Comparison of ENCODE assay signal across 21 cellular contexts in the genomic region with DNA sequence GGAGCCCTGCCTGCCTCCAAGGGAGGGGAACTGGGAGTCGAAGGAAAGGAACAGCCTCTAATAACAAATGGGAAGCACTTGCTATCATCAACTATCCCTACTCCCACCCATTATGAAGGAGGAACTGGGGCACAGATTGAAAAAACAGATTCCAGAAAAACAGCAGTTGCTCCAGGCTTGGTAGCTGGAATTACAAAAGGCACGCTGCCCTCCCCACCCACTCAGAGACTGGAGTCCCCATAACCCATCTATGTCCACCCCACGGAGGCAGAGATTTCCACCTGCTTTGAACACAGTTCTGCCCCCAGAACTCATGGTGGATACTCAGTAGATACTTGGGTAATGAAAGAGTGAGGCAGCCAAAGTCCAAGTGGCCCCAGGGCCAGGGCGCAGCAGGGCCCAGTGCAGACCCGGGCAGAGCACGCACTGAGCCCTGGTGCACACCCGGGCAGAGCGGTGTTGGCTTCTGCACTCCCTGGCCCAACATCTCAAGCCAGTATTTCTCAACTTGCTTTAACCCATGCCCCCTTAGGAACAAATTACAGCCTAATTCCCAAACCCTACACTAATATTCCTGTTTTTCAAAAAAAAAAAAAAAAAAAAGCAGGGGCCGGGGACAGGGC. TPM values are rescaled to one million over a fixed set of nuclear protein-coding genes. Genes with fewer than 3 reads are reported as not detected.
"Had no signal": no experiment of that assay in that cellular context is flagged by ENCODE, and none has a peak within 500 bp of the region (broad histone marks: within the 10 kb centered on the region; RNA-seq: fewer than 3 reads in every experiment).

No MANE protein-coding gene starts in this region.

- H3K4me3 ChIP-seq: ascending aorta had no signal

- DNase-seq: activated CD4-positive, alpha-beta T cell treated with anti-CD3 and anti-CD28 coated beads, Interleukin-2, amount 10 ng/mL, durations not matched to agents 24 days and 14 days; activated CD4-positive, CD25-positive, alpha-beta regulatory T cell; activated CD8-positive, alpha-beta memory T cell treated with anti-CD3 and anti-CD28 coated beads for 24 hours; activated naive CD4-positive, alpha-beta T cell treated with anti-CD3 and anti-CD28 coated beads for 36 hours; activated naive CD8-positive, alpha-beta T cell treated with anti-CD3 and anti-CD28 coated beads, Interleukin-2, amount 50 U/mL, for 24 hours; kidney glomerular epithelial cell; stimulated activated CD4-positive, alpha-beta T cell treated with anti-CD3 and anti-CD28 coated beads, Interleukin-4, amount 100 ng/mL, for 1 hour; stimulated activated naive CD4-positive, alpha-beta T cell; substantia nigra; trophoblast cell had no signal

- ATAC-seq: activated naive CD8-positive, alpha-beta T cell treated with anti-CD3 and anti-CD28 coated beads, Interleukin-2, amount 50 U/mL, for 24 hours had no signal

- FAIRE-seq: bronchial epithelial cell, endometrium had no signal

- H3K9me3 ChIP-seq: ascending aorta had no signal

- H2AFZ ChIP-seq: parathyroid adenoma had no signal

- H3K27me3 ChIP-seq: ascending aorta had no signal

- H3K9ac ChIP-seq: parathyroid adenoma had no signal

- H3K4me1 ChIP-seq: ascending aorta had no signal

- H3K27ac ChIP-seq: ascending aorta had no signal

RNA-seq across cellular contexts. Expression of a gene that starts 19.1 kb away (rescaled TPM):
- total RNA-seq: activated naive CD4-positive, alpha-beta T cell treated with anti-CD3 and anti-CD28 coated beads for 36 hours; activated T-helper 1 cell treated with anti-CD3 and anti-CD28 coated beads, Interleukin-12 subunit alpha, Interleukin-12 subunit beta, Interleukin-2, Interleukin-4 antibody, amounts not matched to agents 30 ng/mL and 10 ng/mL and 1 ng/mL, durations not matched to agents 14 hours and 24 hours and 36 hours; ascending aorta; bronchial epithelial cell; glomerular endothelial cell; myocyte had no signal

RNA-seq across cellular contexts. Expression of a gene that starts 27.4 kb away (rescaled TPM):
- total RNA-seq: activated CD4-positive, alpha-beta T cell treated with anti-CD3 and anti-CD28 coated beads, Interleukin-2, amount 10 ng/mL, durations not matched to agents 24 days and 14 days; activated naive CD4-positive, alpha-beta T cell treated with anti-CD3 and anti-CD28 coated beads for 36 hours; activated T-helper 1 cell treated with anti-CD3 and anti-CD28 coated beads, Interleukin-12 subunit alpha, Interleukin-12 subunit beta, Interleukin-2, Interleukin-4 antibody, amounts not matched to agents 30 ng/mL and 10 ng/mL and 1 ng/mL, durations not matched to agents 14 hours and 24 hours and 36 hours; ascending aorta; bronchial epithelial cell; chondrocyte; glomerular endothelial cell; lower leg skin; myocyte; SK-MEL-5 had no signal
- polyA plus RNA-seq: esophagus had no signal
